In genomic region chr3:58463181-58463941, GRCh38 we compare ENCODE assay signal across 1 cellular context.
A peak's percentile ranks its signal among the peaks of the same experiment; 100 is the strongest.
TF ChIP-seq lines count a peak whose summit lies in the region.

No MANE protein-coding gene starts in this region.

TF ChIP-seq in HepG2, 621 proteins besides CTCF, POLR2A, EP300 and RAD21 (continued from another document and continues in another):
- TF ChIP-seq ISL2 (CRISPR knock-in tag; IDR thresholded peaks at IDR 0.05), result no peak
- TF ChIP-seq NFIB (CRISPR knock-in tag; IDR thresholded peaks at IDR 0.05; ENCODE audit: borderline replicate concordance), result no peak
- no peak for TF ChIP-seq ETV5 (CRISPR knock-in tag; IDR thresholded peaks at IDR 0.05; ENCODE audit: borderline replicate concordance)
- TF ChIP-seq ZNF615 (CRISPR knock-in tag; IDR thresholded peaks at IDR 0.05; ENCODE audit: borderline replicate concordance), result 0 out of 2 replicates have a peak, but pooled peaks have one; percentile 68
- 0 out of 2 replicates have a peak, but pooled peaks have one; percentile 22 for TF ChIP-seq ZNF44 (CRISPR knock-in tag; IDR thresholded peaks at IDR 0.05)
- no peak for TF ChIP-seq PREB (CRISPR knock-in tag; IDR thresholded peaks at IDR 0.05)
- peak; percentile 74; the same call in 1 of the 2 replicates for TF ChIP-seq ZNF264 (CRISPR knock-in tag; IDR thresholded peaks at IDR 0.05)
- TF ChIP-seq RORA (CRISPR knock-in tag; IDR thresholded peaks at IDR 0.05), result no peak
- TF ChIP-seq POLR2AphosphoS5 (IDR thresholded peaks at IDR 0.05; ENCODE audit: low read depth, low read length), result peak; percentile 54; the same call in 1 of the 2 replicates
- TF ChIP-seq ATF6 (CRISPR knock-in tag; conservative IDR thresholded peaks at IDR 0.05), result no peak
- TF ChIP-seq, protein P1, sequence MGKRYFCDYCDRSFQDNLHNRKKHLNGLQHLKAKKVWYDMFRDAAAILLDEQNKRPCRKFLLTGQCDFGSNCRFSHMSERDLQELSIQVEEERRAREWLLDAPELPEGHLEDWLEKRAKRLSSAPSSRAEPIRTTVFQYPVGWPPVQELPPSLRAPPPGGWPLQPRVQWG (CRISPR knock-in tag; IDR thresholded peaks at IDR 0.05; ENCODE audit: borderline replicate concordance, low read depth), result no peak
- TF ChIP-seq HMGXB4 (CRISPR knock-in tag; IDR thresholded peaks at IDR 0.05; ENCODE audit: borderline replicate concordance in 1 of 2, low read depth in 1 of 2), result peak; percentile 82 to 86
- TF ChIP-seq SAP130 (CRISPR knock-in tag; IDR thresholded peaks at IDR 0.05; ENCODE audit: low read depth), result peak; percentile 68
- no peak for TF ChIP-seq SMAD1 (CRISPR knock-in tag; IDR thresholded peaks at IDR 0.05; ENCODE audit: borderline replicate concordance, low read depth)
- no peak for TF ChIP-seq GLMP (CRISPR knock-in tag; IDR thresholded peaks at IDR 0.05; ENCODE audit: borderline replicate concordance)
- TF ChIP-seq U2AF1 (optimal IDR thresholded peaks at IDR 0.05; ENCODE audit: low read depth, low read length), result no peak
- TF ChIP-seq MXD4 (CRISPR knock-in tag; IDR thresholded peaks at IDR 0.05), result no peak
- TF ChIP-seq, protein P2, sequence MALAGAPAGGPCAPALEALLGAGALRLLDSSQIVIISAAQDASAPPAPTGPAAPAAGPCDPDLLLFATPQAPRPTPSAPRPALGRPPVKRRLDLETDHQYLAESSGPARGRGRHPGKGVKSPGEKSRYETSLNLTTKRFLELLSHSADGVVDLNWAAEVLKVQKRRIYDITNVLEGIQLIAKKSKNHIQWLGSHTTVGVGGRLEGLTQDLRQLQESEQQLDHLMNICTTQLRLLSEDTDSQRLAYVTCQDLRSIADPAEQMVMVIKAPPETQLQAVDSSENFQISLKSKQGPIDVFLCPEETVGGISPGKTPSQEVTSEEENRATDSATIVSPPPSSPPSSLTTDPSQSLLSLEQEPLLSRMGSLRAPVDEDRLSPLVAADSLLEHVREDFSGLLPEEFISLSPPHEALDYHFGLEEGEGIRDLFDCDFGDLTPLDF (CRISPR knock-in tag; IDR thresholded peaks at IDR 0.05), result no peak
- 0 out of 2 replicates have a peak, but pooled peaks have one; percentile 51 for TF ChIP-seq ELF4 (CRISPR knock-in tag; IDR thresholded peaks at IDR 0.05; ENCODE audit: borderline replicate concordance)
- TF ChIP-seq ZNF773 (CRISPR knock-in tag; IDR thresholded peaks at IDR 0.05; ENCODE audit: borderline replicate concordance), result no peak
- no peak for TF ChIP-seq MLX (CRISPR knock-in tag; IDR thresholded peaks at IDR 0.05)
- TF ChIP-seq, protein P3, sequence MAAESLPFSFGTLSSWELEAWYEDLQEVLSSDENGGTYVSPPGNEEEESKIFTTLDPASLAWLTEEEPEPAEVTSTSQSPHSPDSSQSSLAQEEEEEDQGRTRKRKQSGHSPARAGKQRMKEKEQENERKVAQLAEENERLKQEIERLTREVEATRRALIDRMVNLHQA (CRISPR knock-in tag; IDR thresholded peaks at IDR 0.05), result no peak
- TF ChIP-seq ATM (IDR thresholded peaks at IDR 0.05; ENCODE audit: borderline replicate concordance), result no peak
- TF ChIP-seq PHB2 (IDR thresholded peaks at IDR 0.05; ENCODE audit: partially characterized antibody), result no peak
- TF ChIP-seq BCL6 (CRISPR knock-in tag; IDR thresholded peaks at IDR 0.05), result no peak
- peak; percentile 45; the same call in 1 of the 2 replicates for TF ChIP-seq ZNF574 (CRISPR knock-in tag; IDR thresholded peaks at IDR 0.05)
- no peak for TF ChIP-seq ZNF883 (CRISPR knock-in tag; IDR thresholded peaks at IDR 0.05; ENCODE audit: not compliant biosample characterization)
- TF ChIP-seq HIC2 (CRISPR knock-in tag; IDR thresholded peaks at IDR 0.05; ENCODE audit: low read depth), result no peak
- TF ChIP-seq PATZ1 (CRISPR knock-in tag; IDR thresholded peaks at IDR 0.05), result peak; percentile 41; the same call in 1 of the 2 replicates
- no peak for TF ChIP-seq ZNF101 (CRISPR knock-in tag; IDR thresholded peaks at IDR 0.05; ENCODE audit: borderline replicate concordance, low read depth)
- TF ChIP-seq EED (CRISPR knock-in tag; IDR thresholded peaks at IDR 0.05), result no peak
- no peak for TF ChIP-seq ZNF530 (CRISPR knock-in tag; IDR thresholded peaks at IDR 0.05; ENCODE audit: low read depth)
- no peak for TF ChIP-seq ZNF747 (CRISPR knock-in tag; IDR thresholded peaks at IDR 0.05; ENCODE audit: borderline replicate concordance)
- peak; percentile 15; the same call in 1 of the 2 replicates for TF ChIP-seq TBX2 (CRISPR knock-in tag; IDR thresholded peaks at IDR 0.05; ENCODE audit: borderline replicate concordance)
- peak; percentile 77; the same call in 1 of the 2 replicates for TF ChIP-seq ZNF276 (CRISPR knock-in tag; IDR thresholded peaks at IDR 0.05; ENCODE audit: low read depth)
- no peak for TF ChIP-seq DR1 (CRISPR knock-in tag; IDR thresholded peaks at IDR 0.05)
- no peak for TF ChIP-seq ZNF546 (CRISPR knock-in tag; conservative IDR thresholded peaks at IDR 0.05)
- TF ChIP-seq, protein P4, sequence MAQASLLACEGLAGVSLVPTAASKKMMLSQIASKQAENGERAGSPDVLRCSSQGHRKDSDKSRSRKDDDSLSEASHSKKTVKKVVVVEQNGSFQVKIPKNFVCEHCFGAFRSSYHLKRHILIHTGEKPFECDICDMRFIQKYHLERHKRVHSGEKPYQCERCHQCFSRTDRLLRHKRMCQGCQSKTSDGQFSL (CRISPR knock-in tag; IDR thresholded peaks at IDR 0.05), result no peak
- no peak for TF ChIP-seq ZNF589 (CRISPR knock-in tag; conservative IDR thresholded peaks at IDR 0.05)
- no peak for TF ChIP-seq IKZF5 (CRISPR knock-in tag; IDR thresholded peaks at IDR 0.05)
- TF ChIP-seq ZNF556 (CRISPR knock-in tag; IDR thresholded peaks at IDR 0.05; ENCODE audit: borderline replicate concordance), result no peak
- no peak for TF ChIP-seq ATF1 (CRISPR knock-in tag; IDR thresholded peaks at IDR 0.05)
- TF ChIP-seq SMC3 (IDR thresholded peaks at IDR 0.05; ENCODE audit: low read length), result peak; percentile 73
